Comparison of ENCODE assay signal across 16 cellular contexts in genomic region chr6:166575190-166575589, GRCh38. TPM values are rescaled to one million over a fixed set of nuclear protein-coding genes. Genes with fewer than 3 reads are reported as not detected.
DNase-seq lines count a peak whose midpoint lies in the region; ATAC-seq, FAIRE-seq and TF ChIP-seq lines count a peak whose summit lies in the region.
"Had no signal": no experiment of that assay in that cellular context is flagged by ENCODE, and none has a peak within 500 bp of the region (broad histone marks: within the 10 kb centered on the region; RNA-seq: fewer than 3 reads in every experiment).

No MANE protein-coding gene starts in this region.

- no peak overlapping the region for H3K9ac ChIP-seq in kidney (ENCODE audit: low read length in 2 of 2)

- H3K36me3 ChIP-seq in gastroesophageal sphincter (peaks cover 0 to 5% of the 10 kb centered on the region in 2 donors), aorta (ENCODE audit: control insufficient read depth in 1 of 2, insufficient read depth in 2 of 2, low read length in 1 of 2) (no peaks in the 10 kb centered on the region), kidney (ENCODE audit: control insufficient read depth in 1 of 2, insufficient read depth in 2 of 2, low read length in 2 of 2) (no peaks in the 10 kb centered on the region)
- H3K36me3 ChIP-seq: cardiac muscle cell, SJCRH30 had no signal

- H3K4me3 ChIP-seq in astrocyte of the cerebellum (ENCODE audit: low read depth, low read length), result no peak overlapping the region
- no peak overlapping the region for H3K4me3 ChIP-seq in gastroesophageal sphincter
- no peak overlapping the region for H3K4me3 ChIP-seq in aorta (ENCODE audit: low read length in 2 of 2)
- H3K4me3 ChIP-seq in kidney (ENCODE audit: low read length in 2 of 2), result no peak overlapping the region
- H3K4me3 ChIP-seq: cardiac muscle cell, SJCRH30 had no signal

- no peak for FAIRE-seq in kidney (lab: Jason Lieb, UNC)
- no peak for FAIRE-seq in GM19239 (lab: Jason Lieb, UNC)
- FAIRE-seq: endometrium had no signal

- ATAC-seq in gastroesophageal sphincter (peak; percentile 82), aorta (ENCODE audit: low FRiP score) (peak; percentile 86)
- ATAC-seq: activated naive CD4-positive, alpha-beta T cell treated with anti-CD3 and anti-CD28 coated beads, Interleukin-2, amount 50 U/mL, for 72 hours had no signal

- no peaks in the 10 kb centered on the region for H3K27me3 ChIP-seq in gastroesophageal sphincter
- H3K27me3 ChIP-seq in aorta (ENCODE audit: control insufficient read depth in 1 of 2, insufficient read depth in 2 of 2, low read length in 1 of 2), result no peaks in the 10 kb centered on the region
- H3K27me3 ChIP-seq: cardiac muscle cell, SJCRH30 had no signal

- H3K9me3 ChIP-seq in gastroesophageal sphincter, result peaks cover 0 to 8% (median 0%) of the 10 kb centered on the region in 3 donors
- H3K9me3 ChIP-seq in aorta (ENCODE audit: control insufficient read depth, low read length), result no peaks in the 10 kb centered on the region
- no peaks in the 10 kb centered on the region for H3K9me3 ChIP-seq in kidney (ENCODE audit: control insufficient read depth in 1 of 2, low read length in 2 of 2)

- peak overlapping the region in 3 of 4 donors; percentile 55 to 58 (median 55) for H3K27ac ChIP-seq in gastroesophageal sphincter
- H3K27ac ChIP-seq in aorta (ENCODE audit: low read depth in 1 of 2, low read length in 2 of 2), result no peak overlapping the region
- H3K27ac ChIP-seq in kidney (ENCODE audit: low read depth in 2 of 2, low read length in 2 of 2), result no peak overlapping the region
- H3K27ac ChIP-seq: C4-2B, cardiac muscle cell, HL-60, SJCRH30 had no signal

- TF ChIP-seq POLR2A in gastroesophageal sphincter (IDR thresholded peaks at IDR 0.05), result no peak

- DNase-seq in astrocyte of the cerebellum (ENCODE audit: low read depth) (peak; percentile 72), posterior vena cava (ENCODE audit: low spot score) (peak; percentile 72), aorta (peak in 1 of 2 donors; percentile 62), kidney (no peak), GM19239 (ENCODE audit: insufficient read length, low spot score) (no peak), NCI-H748 treated with DMSO at 0.1 percent for 48 hours (lab: John Stamatoyannopoulos, UW) (no peak)
- DNase-seq: activated CD4-positive, alpha-beta T cell treated with anti-CD3 and anti-CD28 coated beads, Interleukin-2, amount 10 ng/mL, durations not matched to agents 7 days and 5 days; DMS53; NCI-H1048; SJCRH30 had no signal

- H3K4me1 ChIP-seq in gastroesophageal sphincter (peaks cover 0 to 8% (median 0%) of the 10 kb centered on the region in 3 donors), aorta (ENCODE audit: control insufficient read depth in 1 of 2, insufficient read depth in 2 of 2, low read length in 2 of 2) (no peaks in the 10 kb centered on the region), kidney (ENCODE audit: control insufficient read depth in 1 of 2, insufficient read depth in 1 of 2, low read depth in 1 of 2, low read length in 2 of 2) (peaks cover 0 to 2% of the 10 kb centered on the region in 2 donors)

- TF ChIP-seq CTCF in astrocyte of the cerebellum (IDR thresholded peaks at IDR 0.05; ENCODE audit: low read depth, low read length, missing control alignments) (no peak), gastroesophageal sphincter (IDR thresholded peaks at IDR 0.05) (no peak), kidney (IDR thresholded peaks at IDR 0.05; ENCODE audit: borderline replicate concordance, extremely low read depth, insufficient read depth) (no peak)

- intact Hi-C loops in posterior vena cava (cut with DNase I) (no loop called here), aorta (cut with DNase I) (no loop called here), kidney (cut with DNase I) (no loop called here)

- 64 to 66% methylated on average over 5 to 11 of the region's 11 CpGs for WGBS in gastroesophageal sphincter (ENCODE audit: low coverage in 1 of 2), 2 donors
- WGBS in aorta, 2 donors, result 29 to 42% methylated on average over 11 of the region's 11 CpGs

- no peak for TF ChIP-seq EP300 in gastroesophageal sphincter (IDR thresholded peaks at IDR 0.05)

- in situ Hi-C loops in astrocyte of the cerebellum (cut with HindIII; ENCODE audit: low sequenced_read_pairs), result no loop called here

RNA-seq across cellular contexts. Expression of gene RAMACL, which starts 11.3 kb away (rescaled TPM):
- total RNA-seq in gastroesophageal sphincter, result 1 to 10 TPM in 3 of 4 donors, under 1 TPM in 1; 0.27 to 2.5 (median 1.7) TPM
- total RNA-seq in posterior vena cava, result 1 to 10 TPM; 1.7 to 2.7 TPM
- total RNA-seq in aorta, result 1 to 10 TPM; 2.4 to 6.4 TPM
- polyA plus RNA-seq in aorta, result under 1 TPM in 1 of 2 donors, not detected in 1; 0.41 TPM
- 1.9 TPM for total RNA-seq in kidney
- polyA plus RNA-seq in kidney (ENCODE audit: insufficient read depth, low read depth, low replicate concordance), result not detected

RNA-seq across cellular contexts. Expression of gene RPS6KA2, which starts 51.9 kb away (rescaled TPM):
- total RNA-seq in gastroesophageal sphincter (100 to 1,000 TPM in 1 of 4 donors, 10 to 100 TPM in 3; 55.4 to 119 (median 76.4) TPM), posterior vena cava (10 to 100 TPM; 34.0 to 43.4 TPM), aorta (10 to 100 TPM; 43.2 to 52.7 TPM), kidney (61.2 TPM)
- polyA plus RNA-seq in aorta (10 to 100 TPM; 24.5 to 31.3 TPM), kidney (ENCODE audit: insufficient read depth, low read depth, low replicate concordance) (12.3 TPM)

Comparison
In these comparisons a context has a peak if more than half of its experiments do, and no peak if none do; other contexts are left out.
1. DNase-seq: peak in astrocyte of the cerebellum (single experiment) and posterior vena cava (single experiment); none in kidney (single experiment), GM19239 (single experiment) and NCI-H748 treated with DMSO at 0.1 percent for 48 hours (single experiment).
2. H3K27ac ChIP-seq: peak in gastroesophageal sphincter (3 of 4); none in aorta (0 of 2) and kidney (0 of 2).